10 cellular contexts compared by ENCODE assay signal in the genomic region with DNA sequence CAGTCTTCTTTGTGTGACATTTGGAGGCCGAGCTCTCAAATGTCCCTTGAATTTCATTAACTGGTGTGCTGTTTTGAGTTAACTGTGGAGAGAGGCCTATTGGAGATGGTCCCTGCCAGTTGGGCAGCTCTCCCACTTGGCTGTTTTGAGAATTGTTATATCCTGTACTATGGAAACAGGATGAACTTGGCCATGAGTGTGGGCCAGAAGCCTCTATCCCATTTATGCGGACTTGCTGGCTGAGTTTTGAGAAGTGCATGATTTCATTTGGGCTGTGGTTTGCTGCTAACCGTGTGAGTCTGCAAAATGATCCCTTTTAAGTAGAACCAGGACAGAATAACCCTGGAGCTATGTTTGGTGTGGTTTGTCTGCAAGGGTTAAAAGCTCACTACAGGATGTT.
DNase-seq lines count a peak whose midpoint lies in the region; ATAC-seq and TF ChIP-seq lines count a peak whose summit lies in the region.
"Had no signal": no experiment of that assay in that cellular context is flagged by ENCODE, and none has a peak within 500 bp of the region (broad histone marks: within the 10 kb centered on the region; RNA-seq: fewer than 3 reads in every experiment).

No MANE protein-coding gene starts in this region.

- H3K36me3 Mint-ChIP-seq in T-helper 2 cell treated with Interferon-gamma antibody and Interleukin-4, amounts not matched to agents 5 μg/mL and 100 μg/mL, for 36 hours (ENCODE audit: low read depth) = no peaks in the 10 kb centered on the region
- H3K36me3 Mint-ChIP-seq: CD4-positive, CD25-positive, alpha-beta regulatory T cell had no signal

- no peak overlapping the region for H3K4me3 Mint-ChIP-seq in T-helper 2 cell treated with Interferon-gamma antibody and Interleukin-4, amounts not matched to agents 5 μg/mL and 100 μg/mL, for 36 hours
- H3K4me3 Mint-ChIP-seq: activated T-cell treated with anti-CD3 and anti-CD28 coated beads, Interleukin-2, amount 50 U/mL, for 4 hours had no signal

- H3K4me1 Mint-ChIP-seq in T-helper 2 cell treated with Interferon-gamma antibody and Interleukin-4, amounts not matched to agents 5 μg/mL and 100 μg/mL, for 36 hours (ENCODE audit: low read depth) = no peaks in the 10 kb centered on the region
- H3K4me1 Mint-ChIP-seq: CD4-positive, CD25-positive, alpha-beta regulatory T cell had no signal

- TF ChIP-seq CTCF in parathyroid adenoma (IDR thresholded peaks at IDR 0.05) = peak; percentile 3

- no peak for ATAC-seq in GM19467 (IDR thresholded peaks at IDR 0.05; ENCODE audit: unreplicated experiment)
- ATAC-seq: activated T-cell treated with anti-CD3 and anti-CD28 coated beads, Interleukin-2, amount 50 U/mL, for 4 hours had no signal

- H3K27ac ChIP-seq in parathyroid adenoma = peak overlapping the region; percentile 59

- peak overlapping the region; percentile 18 for H3K4me3 ChIP-seq in parathyroid adenoma (ENCODE audit: low read depth, low read length)

- H3K9me3 ChIP-seq in parathyroid adenoma (ENCODE audit: control insufficient read depth, low read length) = no peaks in the 10 kb centered on the region

- DNase-seq in AG20443 (ENCODE audit: low spot score) (peak; percentile 85), amygdala (lab: John Stamatoyannopoulos, UW) (peak in 33 of 56 donors; percentile 3 to 57 (median 21)), glomerular visceral epithelial cell (ENCODE audit: extremely low spot score) (peak; percentile 73), erythroblast (lab: John Stamatoyannopoulos, UW) (no peak), ecto neural progenitor cell (ENCODE audit: low spot score) (no peak)
- DNase-seq in T-helper 2 cell treated with Interferon-gamma antibody and Interleukin-4, amounts not matched to agents 5 μg/mL and 100 μg/mL, for 36 hours (ENCODE audit: low spot score) = no peak
- DNase-seq: activated T-cell treated with anti-CD3 and anti-CD28 coated beads, Interleukin-2, amount 50 U/mL, for 4 hours; CD4-positive, CD25-positive, alpha-beta regulatory T cell had no signal

- peaks cover 29% of the 10 kb centered on the region for H3K4me1 ChIP-seq in parathyroid adenoma

- no peak overlapping the region for H3K27ac Mint-ChIP-seq in T-helper 2 cell treated with Interferon-gamma antibody and Interleukin-4, amounts not matched to agents 5 μg/mL and 100 μg/mL, for 36 hours
- H3K27ac Mint-ChIP-seq: CD4-positive, CD25-positive, alpha-beta regulatory T cell had no signal

- H3K36me3 ChIP-seq in parathyroid adenoma (ENCODE audit: control insufficient read depth, insufficient read depth, low read length) = no peaks in the 10 kb centered on the region

- no peak for TF ChIP-seq POLR2A in erythroblast (IDR thresholded peaks at IDR 0.05; ENCODE audit: low read length)

- peak overlapping the region; percentile 47 for H3K4me2 ChIP-seq in parathyroid adenoma (ENCODE audit: low read length)

- no peaks in the 10 kb centered on the region for H3K27me3 Mint-ChIP-seq in T-helper 2 cell treated with Interferon-gamma antibody and Interleukin-4, amounts not matched to agents 5 μg/mL and 100 μg/mL, for 36 hours (ENCODE audit: low read depth)
- H3K27me3 Mint-ChIP-seq: CD4-positive, CD25-positive, alpha-beta regulatory T cell had no signal

- H3K27me3 ChIP-seq in parathyroid adenoma (ENCODE audit: control insufficient read depth, insufficient read depth, low read length) = no peaks in the 10 kb centered on the region

- H3K9ac ChIP-seq in parathyroid adenoma = no peak overlapping the region

- no peaks in the 10 kb centered on the region for H3K9me3 Mint-ChIP-seq in T-helper 2 cell treated with Interferon-gamma antibody and Interleukin-4, amounts not matched to agents 5 μg/mL and 100 μg/mL, for 36 hours

- peaks cover 16% of the 10 kb centered on the region for H3K79me2 ChIP-seq in parathyroid adenoma

- H2AFZ ChIP-seq in parathyroid adenoma = no peak overlapping the region

Comparison
In these comparisons a context has a peak if more than half of its experiments do, and no peak if none do; other contexts are left out.
1. DNase-seq: peak in AG20443 (single experiment), amygdala (33 of 56) and glomerular visceral epithelial cell (single experiment); none in T-helper 2 cell treated with Interferon-gamma antibody and Interleukin-4, amounts not matched to agents 5 μg/mL and 100 μg/mL, for 36 hours (single experiment), erythroblast (0 of 2) and ecto neural progenitor cell (single experiment).